Comparison of ENCODE assay signal across 1 cellular context in genomic region chr16:69501956-69502457, GRCh38.
TF ChIP-seq lines count a peak whose summit lies in the region.

No MANE protein-coding gene starts in this region.

TF ChIP-seq in GM23338, 12 proteins besides CTCF, POLR2A, EP300 and RAD21 (continued from another document):
- no peak for TF ChIP-seq REST (IDR thresholded peaks at IDR 0.05; ENCODE audit: unreplicated experiment)
- TF ChIP-seq CREB1 (CRISPR knock-in tag; IDR thresholded peaks at IDR 0.05; ENCODE audit: low read depth), result no peak
- TF ChIP-seq EZH2phosphoT487 (IDR thresholded peaks at IDR 0.05; ENCODE audit: unreplicated experiment), result no peak
- no peak for TF ChIP-seq NANOG (IDR thresholded peaks at IDR 0.05; ENCODE audit: borderline replicate concordance)
- TF ChIP-seq STAT1 (IDR thresholded peaks at IDR 0.05; ENCODE audit: unreplicated experiment), result no peak
- TF ChIP-seq ETS1 (IDR thresholded peaks at IDR 0.05), result no peak
- TF ChIP-seq EZH2 (IDR thresholded peaks at IDR 0.05; ENCODE audit: low read depth, unreplicated experiment), result no peak
